1 cellular context compared by ENCODE assay signal in genomic region chr18:3177902-3178687, GRCh38.
TF ChIP-seq lines count a peak whose summit lies in the region.

No MANE protein-coding gene starts in this region.

TF ChIP-seq in GM12878, 131 proteins besides CTCF, POLR2A, EP300 and RAD21 (continues in another document):
- TF ChIP-seq NR2F1 (conservative IDR thresholded peaks at IDR 0.05): peak; percentile 91
- no peak for TF ChIP-seq NFYA (IDR thresholded peaks at IDR 0.05; ENCODE audit: borderline replicate concordance, low read depth, low read length)
- TF ChIP-seq TCF3 (IDR thresholded peaks at IDR 0.05; ENCODE audit: borderline replicate concordance, insufficient read depth, low read depth, low read length): peak; percentile 90
- peak; percentile 93 for TF ChIP-seq MEF2B (IDR thresholded peaks at IDR 0.05; ENCODE audit: partially characterized antibody, poor library complexity, severe bottlenecking)
- peak; percentile 96 for TF ChIP-seq SKIL (IDR thresholded peaks at IDR 0.05; ENCODE audit: low read depth, poor library complexity, severe bottlenecking)
- no peak for TF ChIP-seq PAX8 (IDR thresholded peaks at IDR 0.05)
- TF ChIP-seq NBN (IDR thresholded peaks at IDR 0.05): peak; percentile 99
- TF ChIP-seq SIN3A (IDR thresholded peaks at IDR 0.05; ENCODE audit: low read depth, low read length): no peak
- no peak for TF ChIP-seq FOS (IDR thresholded peaks at IDR 0.05; ENCODE audit: borderline replicate concordance, extremely low read depth, insufficient read length)
- TF ChIP-seq RBBP5 (conservative IDR thresholded peaks at IDR 0.05): no peak
- TF ChIP-seq FOXK2 (IDR thresholded peaks at IDR 0.05): no peak; the same call in 1 of the 2 replicates
- TF ChIP-seq KAT2A (conservative IDR thresholded peaks at IDR 0.05; ENCODE audit: control insufficient read depth, low read depth, low read length): no peak
- TF ChIP-seq BMI1 (IDR thresholded peaks at IDR 0.05; ENCODE audit: borderline replicate concordance): peak; percentile 92
- peak; percentile 94 for TF ChIP-seq CHD2 (IDR thresholded peaks at IDR 0.05; ENCODE audit: borderline replicate concordance, low read depth, low read length)
- TF ChIP-seq TCF12 (IDR thresholded peaks at IDR 0.05; ENCODE audit: low read depth, low read length): peak; percentile 85
- no peak for TF ChIP-seq BRCA1 (IDR thresholded peaks at IDR 0.05; ENCODE audit: low read depth, low read length)
- peak; percentile 98 for TF ChIP-seq CREB1 (IDR thresholded peaks at IDR 0.05; ENCODE audit: low read depth)
- peak; percentile 32; the same call in 1 of the 2 replicates for TF ChIP-seq SREBF1 (IDR thresholded peaks at IDR 0.05; ENCODE audit: low read length)
- TF ChIP-seq ATF7 (IDR thresholded peaks at IDR 0.05; ENCODE audit: low read depth): peak; percentile 100
- TF ChIP-seq HDAC2 (IDR thresholded peaks at IDR 0.05): 0 out of 2 replicates have a peak, but pooled peaks have one; percentile 6
- no peak for TF ChIP-seq NFXL1 (IDR thresholded peaks at IDR 0.05; ENCODE audit: borderline replicate concordance)
- TF ChIP-seq PRDM15 (CRISPR knock-in tag; IDR thresholded peaks at IDR 0.05): no peak
- TF ChIP-seq IRF5 (IDR thresholded peaks at IDR 0.05; ENCODE audit: borderline replicate concordance): peak; percentile 40; the same call in 1 of the 2 replicates
- no peak; the same call in 1 of the 2 replicates for TF ChIP-seq ZNF217 (IDR thresholded peaks at IDR 0.05)
- 0 out of 2 replicates have a peak, but pooled peaks have one; percentile 75 for TF ChIP-seq ASH2L (IDR thresholded peaks at IDR 0.05; ENCODE audit: borderline replicate concordance, low read depth)
- TF ChIP-seq HDGF (IDR thresholded peaks at IDR 0.05): no peak; the same call in 1 of the 2 replicates
- TF ChIP-seq PAX5 (IDR thresholded peaks at IDR 0.05; ENCODE audit: borderline replicate concordance, low read depth, low read length): peak; percentile 98
- TF ChIP-seq EZH2 (IDR thresholded peaks at IDR 0.05; ENCODE audit: borderline replicate concordance, control insufficient read depth, low read depth, low read length): 0 out of 2 replicates have a peak, but pooled peaks have one; percentile 65
- TF ChIP-seq ZBTB33 (IDR thresholded peaks at IDR 0.05): no peak; the same call in 1 of the 2 replicates
- TF ChIP-seq ZNF24 (IDR thresholded peaks at IDR 0.05): peak; percentile 91
- no peak for TF ChIP-seq ZBED1 (IDR thresholded peaks at IDR 0.05; ENCODE audit: borderline replicate concordance)
- TF ChIP-seq POLR2AphosphoS5 (IDR thresholded peaks at IDR 0.05; ENCODE audit: low read length): peak; percentile 85
- peak; percentile 79 for TF ChIP-seq TBL1XR1 (IDR thresholded peaks at IDR 0.05; ENCODE audit: low read depth, low read length)
- TF ChIP-seq STAT1 (conservative IDR thresholded peaks at IDR 0.05): no peak
- no peak; the same call in 1 of the 2 replicates for TF ChIP-seq USF2 (IDR thresholded peaks at IDR 0.05; ENCODE audit: borderline replicate concordance, low read depth, low read length)
- TF ChIP-seq CHD4 (IDR thresholded peaks at IDR 0.05): no peak
- no peak for TF ChIP-seq ZNF384 (IDR thresholded peaks at IDR 0.05; ENCODE audit: borderline replicate concordance, low read depth, low read length)
- TF ChIP-seq CREM (IDR thresholded peaks at IDR 0.05; ENCODE audit: low read depth): peak; percentile 98
- TF ChIP-seq FOXM1 (IDR thresholded peaks at IDR 0.05; ENCODE audit: low read depth, low read length): peak; percentile 98
- TF ChIP-seq RELB (IDR thresholded peaks at IDR 0.05; ENCODE audit: low read depth): peak; percentile 98
- TF ChIP-seq IKZF2 (IDR thresholded peaks at IDR 0.05): peak; percentile 99
- no peak for TF ChIP-seq BCLAF1 (IDR thresholded peaks at IDR 0.05)
- TF ChIP-seq JUNB (IDR thresholded peaks at IDR 0.05): peak; percentile 76
- TF ChIP-seq BHLHE40 (IDR thresholded peaks at IDR 0.05; ENCODE audit: borderline replicate concordance in 1 of 2, low read depth in 2 of 2, low read length in 1 of 2): peak; percentile 78 to 89
- peak; percentile 47; the same call in 1 of the 2 replicates for TF ChIP-seq TAF1 (IDR thresholded peaks at IDR 0.05; ENCODE audit: borderline replicate concordance, low read depth, low read length)
- peak; percentile 96 for TF ChIP-seq KLF5 (IDR thresholded peaks at IDR 0.05; ENCODE audit: partially characterized antibody)
- peak; percentile 100 for TF ChIP-seq DPF2 (IDR thresholded peaks at IDR 0.05)
- TF ChIP-seq WRNIP1 (IDR thresholded peaks at IDR 0.05; ENCODE audit: borderline replicate concordance, low read depth, low read length): no peak
- no peak for TF ChIP-seq NKRF (conservative IDR thresholded peaks at IDR 0.05)
